ENCODE assay signal across 26 cellular contexts in genomic region chr7:131681961-131682360, GRCh38.
"Had no signal": no experiment of that assay in that cellular context is flagged by ENCODE, and none has a peak within 500 bp of the region (broad histone marks: within the 10 kb centered on the region; RNA-seq: fewer than 3 reads in every experiment).

No MANE protein-coding gene starts in this region.

- H3K36me3 ChIP-seq: esophagus squamous epithelium, gastrocnemius medialis, heart right ventricle, left lung had no signal

- H3K27ac ChIP-seq: coronary artery, dorsolateral prefrontal cortex, esophagus squamous epithelium, gastrocnemius medialis, heart right ventricle, left lung had no signal

- FAIRE-seq: colon, endometrium, islet of Langerhans, keratinocyte had no signal

- DNase-seq: dermis blood vessel endothelial cell; dorsolateral prefrontal cortex; effector CD8-positive, alpha-beta T cell; effector memory CD8-positive, alpha-beta T cell; endodermal cell; erythroblast; esophagus squamous epithelium; foreskin melanocyte; gastrocnemius medialis; glutamatergic neuron; head of caudate nucleus; heart right ventricle; hippocampal formation; left cardiac atrium; left lung; left ventricle myocardium superior; mesenchymal stem cell; mucosa of descending colon; naive B cell had no signal

- ATAC-seq: effector memory CD8-positive, alpha-beta T cell; esophagus mucosa; gastrocnemius medialis; heart right ventricle; left cardiac atrium; left lung; left ventricle myocardium superior; mucosa of descending colon had no signal

- H3K9me3 ChIP-seq: esophagus squamous epithelium, gastrocnemius medialis, heart right ventricle, left lung, mucosa of descending colon had no signal

- H3K4me1 ChIP-seq: esophagus squamous epithelium, gastrocnemius medialis, heart right ventricle, left lung had no signal

- H3K4me3 ChIP-seq: coronary artery, dorsolateral prefrontal cortex, esophagus squamous epithelium, gastrocnemius medialis, heart right ventricle, left lung, lung, mucosa of descending colon had no signal
